Comparison of ENCODE assay signal across 8 cellular contexts in genomic region chr10:43689955-43690771, GRCh38. TPM values are rescaled to one million over a fixed set of nuclear protein-coding genes. Genes with fewer than 3 reads are reported as not detected.
A peak's percentile ranks its signal among the peaks of the same experiment; 100 is the strongest.
DNase-seq lines count a peak whose midpoint lies in the region; ATAC-seq and TF ChIP-seq lines count a peak whose summit lies in the region.

No MANE protein-coding gene starts in this region.

- peak overlapping the region; percentile 80 for H2AFZ ChIP-seq in neural cell (ENCODE audit: low read depth, low read length)

- no peaks in the 10 kb centered on the region for H3K36me3 Mint-ChIP-seq in CD8-positive, alpha-beta T cell

- POLR2A ChIA-PET in CD8-positive, alpha-beta T cell (lab: Charles Lee), result interaction anchor here (1.4 kb wide), 1 partner anchor 10 kb away, joined by 3 read pairs; no protein-coding TSS in a partner anchor

- peaks cover 29% of the 10 kb centered on the region for H3K27me3 Mint-ChIP-seq in CD8-positive, alpha-beta T cell (ENCODE audit: low read depth)

- no peaks in the 10 kb centered on the region for H3F3A ChIP-seq in neural cell (ENCODE audit: insufficient read depth, low read length, poor library complexity, severe bottlenecking)

- no peaks in the 10 kb centered on the region for H4K20me1 ChIP-seq in neural cell (ENCODE audit: insufficient read depth)

- H3K4me1 Mint-ChIP-seq in CD8-positive, alpha-beta T cell (ENCODE audit: low read depth), result peaks cover 5% of the 10 kb centered on the region

- intact Hi-C loops in CD8-positive, alpha-beta T cell (cut with DNase I, micrococcal nuclease), result loop anchor here (1.0 to 5.0 kb wide), 5 partner anchors 219 to 1167 kb away; no protein-coding TSS in a partner anchor

- H3K27ac Mint-ChIP-seq in CD8-positive, alpha-beta T cell, result peak overlapping the region; percentile 52

- peak overlapping the region; percentile 88 for H3K4me3 Mint-ChIP-seq in CD8-positive, alpha-beta T cell

- no peaks in the 10 kb centered on the region for H3K9me3 Mint-ChIP-seq in CD8-positive, alpha-beta T cell

- no peaks in the 10 kb centered on the region for H3K79me2 ChIP-seq in neural cell (replicated peaks; ENCODE audit: insufficient read depth, low read length)

- peak; percentile 86 for TF ChIP-seq CTCF in CD8-positive, alpha-beta T cell (IDR thresholded peaks at IDR 0.05)
- TF ChIP-seq CTCF in neural cell (IDR thresholded peaks at IDR 0.05; ENCODE audit: poor library complexity, severe bottlenecking), result peak; percentile 98

- H3K36me3 ChIP-seq in CD8-positive, alpha-beta T cell (ENCODE audit: insufficient read depth, low read length), result no peaks in the 10 kb centered on the region
- H3K36me3 ChIP-seq in neural cell (ENCODE audit: insufficient read depth, low read length), result no peaks in the 10 kb centered on the region

- H3K4me2 ChIP-seq in neural cell (ENCODE audit: low read length), result peak overlapping the region; percentile 86

- H3K9me2 ChIP-seq in neural cell (ENCODE audit: insufficient read depth, low read length), result no peaks in the 10 kb centered on the region

- H3K9ac ChIP-seq in neural cell (ENCODE audit: low read length), result peak overlapping the region; percentile 81

- H3K9me3 ChIP-seq in CD8-positive, alpha-beta T cell (ENCODE audit: low read length), result no peaks in the 10 kb centered on the region
- H3K9me3 ChIP-seq in neural cell (ENCODE audit: low read length), result no peaks in the 10 kb centered on the region

- peak; percentile 90 for TF ChIP-seq RAD21 in neural cell (conservative IDR thresholded peaks at IDR 0.05)

- peaks cover 8% of the 10 kb centered on the region for H3K4me1 ChIP-seq in CD8-positive, alpha-beta T cell (ENCODE audit: insufficient read depth, low read length)

- DNase-seq in CD8-positive, alpha-beta T cell, result peak; percentile 73 to 93 (median 82)
- DNase-seq in RPMI7951 (ENCODE audit: low read depth) (peak; percentile 79), activated gamma-delta T cell (lab: John Stamatoyannopoulos, UW) (peak; percentile 66), fibroblast of the conjunctiva (ENCODE audit: low read depth) (peak; percentile 71)
- peak; percentile 93 for DNase-seq in stimulated activated naive CD8-positive, alpha-beta T cell treated with anti-CD3 and anti-CD28 coated beads, Interleukin-15, Interleukin-2, amounts not matched to agents 100 U/mL and 50 U/mL, for 24 hours

- CTCF ChIA-PET in CD8-positive, alpha-beta T cell (lab: Charles Lee), result interaction anchor here (0.5 to 3.4 kb wide), 35 partner anchors 9 to 1178 kb away, joined by 3 to 33 read pairs (median 4); no protein-coding TSS in a partner anchor

- peak overlapping the region; percentile 49 for H3K27ac ChIP-seq in CD8-positive, alpha-beta T cell (ENCODE audit: low read depth, low read length)
- H3K27ac ChIP-seq in neural cell (ENCODE audit: low read length), result peak overlapping the region; percentile 59

- peak overlapping the region; percentile 83 for H3K4me3 ChIP-seq in CD8-positive, alpha-beta T cell (ENCODE audit: low read depth, low read length)
- H3K4me3 ChIP-seq in neural cell (ENCODE audit: low read length), result peak overlapping the region; percentile 92

- TF ChIP-seq EP300 in neural cell (conservative IDR thresholded peaks at IDR 0.05; ENCODE audit: poor library complexity, severe bottlenecking), result peak; percentile 31

- peak; percentile 99 for ATAC-seq in CD8-positive, alpha-beta T cell
- ATAC-seq in GM19397 (IDR thresholded peaks at IDR 0.05; ENCODE audit: unreplicated experiment) (peak; percentile 98), HG03521 (IDR thresholded peaks at IDR 0.05; ENCODE audit: unreplicated experiment) (peak; percentile 94)
- ATAC-seq in stimulated activated naive CD8-positive, alpha-beta T cell treated with anti-CD3 and anti-CD28 coated beads, Interleukin-15, Interleukin-2, amounts not matched to agents 100 U/mL and 50 U/mL, for 24 hours, result peak; percentile 99

- no peaks in the 10 kb centered on the region for H3K27me3 ChIP-seq in CD8-positive, alpha-beta T cell (ENCODE audit: insufficient read depth, low read length)
- H3K27me3 ChIP-seq in neural cell (ENCODE audit: insufficient read depth, low read depth, low read length), result peaks cover 16% of the 10 kb centered on the region

TF ChIP-seq in neural cell, 6 proteins besides CTCF, POLR2A, EP300 and RAD21:
- TF ChIP-seq SMC3 (conservative IDR thresholded peaks at IDR 0.05; ENCODE audit: poor library complexity) (peak; percentile 94), TAF1 (IDR thresholded peaks at IDR 0.05; ENCODE audit: low read depth) (no peak), POLR2AphosphoS5 (IDR thresholded peaks at IDR 0.05) (peak; percentile 72), MXI1 (conservative IDR thresholded peaks at IDR 0.05; ENCODE audit: poor library complexity, severe bottlenecking) (peak; percentile 57), REST (IDR thresholded peaks at IDR 0.05; ENCODE audit: borderline replicate concordance) (no peak), EZH2 (IDR thresholded peaks at IDR 0.05; ENCODE audit: borderline replicate concordance, insufficient read depth, low read length, poor library complexity, severe bottlenecking) (no peak)

RNA-seq across cellular contexts. Expression of gene ZNF32, which starts 41.5 kb away (rescaled TPM):
- total RNA-seq in CD8-positive, alpha-beta T cell, result 10 to 100 TPM; 17.4 to 18.9 TPM
- 21.0 and 23.8 TPM in 2 replicates for total RNA-seq in RPMI7951 (2014; rRNA removed; shearing (Covaris generic))
- 162 and 175 TPM in 2 replicates for polyA plus RNA-seq in neural cell
- polyA minus RNA-seq in neural cell, result 47.2 and 51.2 TPM in 2 replicates

Comparison
In these comparisons a context has a peak if more than half of its experiments do, and no peak if none do; other contexts are left out.
1. Peak in every context shown above with its lines: DNase-seq, ATAC-seq, H3K4me3 ChIP-seq and H3K27ac ChIP-seq.